ENCODE assay signal across 29 cellular contexts in genomic region chr2:183773775-183774174, GRCh38.
DNase-seq lines count a peak whose midpoint lies in the region; ATAC-seq, FAIRE-seq and TF ChIP-seq lines count a peak whose summit lies in the region.
"Had no signal": no experiment of that assay in that cellular context is flagged by ENCODE, and none has a peak within 500 bp of the region (broad histone marks: within the 10 kb centered on the region; RNA-seq: fewer than 3 reads in every experiment).

No MANE protein-coding gene starts in this region.

- CTCF ChIA-PET in HepG2 (lab: Yijun Ruan, JAX; ENCODE audit: low intra/inter-chr PET ratio, low total read pairs) = no interaction called here

- no peak overlapping the region for H3K4me2 ChIP-seq in HepG2 (ENCODE audit: low read depth, low read length)
- H3K4me2 ChIP-seq: A549; BLaER1; BLaER1 treated with 17β-estradiol and CSF1 and Interleukin-3, amounts not matched to agents 10 nM and 100 nM had no signal

- H3K4me1 ChIP-seq in HepG2 (ENCODE audit: insufficient read depth, low read length) (no peaks in the 10 kb centered on the region), right lobe of liver (no peaks in the 10 kb centered on the region)
- H3K4me1 ChIP-seq: A549; BE2C; BLaER1; BLaER1 treated with 17β-estradiol and CSF1 and Interleukin-3, amounts not matched to agents 10 nM and 100 nM; Caco-2 had no signal

- TF ChIP-seq POLR2A in HepG2 (IDR thresholded peaks at IDR 0.05; ENCODE audit: insufficient read depth in 1 of 2, low read depth in 2 of 2, low read length in 2 of 2) (no peak), right lobe of liver (IDR thresholded peaks at IDR 0.05) (no peak)

- H2AFZ ChIP-seq in HepG2 (ENCODE audit: low read length) = no peak overlapping the region

- TF ChIP-seq CTCF in HepG2 (CRISPR knock-in tag; IDR thresholded peaks at IDR 0.05) = no peak
- no peak for TF ChIP-seq CTCF in right lobe of liver (IDR thresholded peaks at IDR 0.05)

- BruUV-seq in HepG2 (replicated peaks; lab: Mats Ljungman, UMichigan) = no TSS peak

- ATAC-seq in HepG2 = no peak
- ATAC-seq in right lobe of liver = no peak
- ATAC-seq: A549; CD8-positive, alpha-beta T cell had no signal

- no peaks in the 10 kb centered on the region for H3K36me3 ChIP-seq in HepG2 (replicated peaks in 1 of 2; ENCODE audit: control insufficient read depth in 1 of 2, insufficient read depth in 2 of 2, low read length in 2 of 2)
- H3K36me3 ChIP-seq in right lobe of liver = no peaks in the 10 kb centered on the region
- H3K36me3 ChIP-seq: BE2C; BLaER1; BLaER1 treated with 17β-estradiol and CSF1 and Interleukin-3, amounts not matched to agents 10 nM and 100 nM had no signal

- H3K27me3 ChIP-seq in HepG2 (ENCODE audit: control insufficient read depth in 1 of 2, insufficient read depth in 2 of 2, low read length in 2 of 2) (no peaks in the 10 kb centered on the region; a peak in 1 of 5 replicates), right lobe of liver (no peaks in the 10 kb centered on the region)
- H3K27me3 ChIP-seq: BE2C; BLaER1; BLaER1 treated with 17β-estradiol and CSF1 and Interleukin-3, amounts not matched to agents 10 nM and 100 nM had no signal

- no peak overlapping the region for H3K9ac ChIP-seq in HepG2 (ENCODE audit: insufficient read depth, low read depth, low read length)
- H3K9ac ChIP-seq: BLaER1; BLaER1 treated with 17β-estradiol and CSF1 and Interleukin-3, amounts not matched to agents 10 nM and 100 nM had no signal

- DNase-seq in HepG2 (ENCODE audit: low spot score) (no peak), right lobe of liver (no peak)
- DNase-seq: 8988T; ACHN; AML-193; BE2C; C1 segment of cervical spinal cord; Caco-2; Calu3; CD4-positive, alpha-beta memory T cell; CD4-positive, alpha-beta T cell; CD4-positive, CD25-positive, alpha-beta regulatory T cell; CD8-positive, alpha-beta memory T cell; CD8-positive, alpha-beta T cell; COR-L47; DMS 273 treated with DMSO at 0.1 percent for 48 hours; DMS153; DMS53; DMS79; DMS79 treated with DMSO at 0.1 percent for 48 hours; DND-41; EL had no signal

- 0% methylated on average over 3 of the region's 3 CpGs for WGBS in HepG2 (ENCODE audit: low lambda C conversion rate)
- 18% methylated on average over 3 of the region's 3 CpGs for WGBS in right lobe of liver (ENCODE audit: insufficient coverage, low coverage, low lambda C conversion rate, missing lambda C conversion rate)

- no peak for FAIRE-seq in HepG2 (lab: Jason Lieb, UNC)
- FAIRE-seq: A204.1, A549, D721Med had no signal

- H3K79me2 ChIP-seq in HepG2 (ENCODE audit: insufficient read depth, low read length) = no peaks in the 10 kb centered on the region

- H4K20me1 ChIP-seq in HepG2 (ENCODE audit: insufficient read depth, low read length) = no peaks in the 10 kb centered on the region
- H4K20me1 ChIP-seq: BLaER1; BLaER1 treated with 17β-estradiol and CSF1 and Interleukin-3, amounts not matched to agents 10 nM and 100 nM had no signal

- 0 out of 2 replicates have a peak, but pooled peaks cover 9% of the 10 kb centered on the region for H3K9me3 ChIP-seq in HepG2 (ENCODE audit: low read length)
- no peaks in the 10 kb centered on the region for H3K9me3 ChIP-seq in right lobe of liver
- H3K9me3 ChIP-seq: A549; BE2C; BLaER1; BLaER1 treated with 17β-estradiol and CSF1 and Interleukin-3, amounts not matched to agents 10 nM and 100 nM; Caco-2 had no signal

- intact Hi-C loops in HepG2 (cut with micrococcal nuclease; ENCODE audit: unreplicated experiment) (no loop called here), right lobe of liver (cut with DNase I) (no loop called here)

- POLR2A ChIA-PET in HepG2 (lab: Yijun Ruan, JAX) = no interaction called here

- TF ChIP-seq RAD21 in HepG2 (CRISPR knock-in tag; IDR thresholded peaks at IDR 0.05) = no peak

- H3K27ac ChIP-seq in HepG2 (ENCODE audit: extremely low read length, insufficient read depth, low read length) = no peak overlapping the region
- H3K27ac ChIP-seq in right lobe of liver = no peak overlapping the region
- H3K27ac ChIP-seq: 22Rv1; A549; BLaER1; BLaER1 treated with 17β-estradiol and CSF1 and Interleukin-3, amounts not matched to agents 10 nM and 100 nM; C4-2B had no signal

- no peak for TF ChIP-seq EP300 in HepG2 (IDR thresholded peaks at IDR 0.05; ENCODE audit: low read depth in 2 of 2, low read length in 2 of 2)
- TF ChIP-seq EP300 in HepG2 (CRISPR knock-in tag; IDR thresholded peaks at IDR 0.05; ENCODE audit: borderline replicate concordance) = no peak

- H3K4me3 ChIP-seq in HepG2 (replicated peaks in 1 of 3; ENCODE audit: insufficient read depth in 1 of 3, low read depth in 2 of 3, low read length in 3 of 3) (no peak overlapping the region), right lobe of liver (no peak overlapping the region)
- H3K4me3 ChIP-seq: A549; BLaER1; BLaER1 treated with 17β-estradiol and CSF1 and Interleukin-3, amounts not matched to agents 10 nM and 100 nM had no signal

- in situ Hi-C loops in HepG2 (cut with HindIII; ENCODE audit: extremely low pct_ligation_motif_present, low pct_unique_long_range_greater_than_20kb) = no loop called here

TF ChIP-seq in HepG2, 621 proteins besides CTCF, POLR2A, EP300 and RAD21:
- TF ChIP-seq ELF1 (CRISPR knock-in tag; IDR thresholded peaks at IDR 0.05) (no peak), ZNF710 (CRISPR knock-in tag; IDR thresholded peaks at IDR 0.05; ENCODE audit: borderline replicate concordance) (no peak), ZNF773 (CRISPR knock-in tag; IDR thresholded peaks at IDR 0.05; ENCODE audit: borderline replicate concordance) (no peak), ZSCAN25 (CRISPR knock-in tag; IDR thresholded peaks at IDR 0.05) (no peak), ATAD3A (CRISPR knock-in tag; IDR thresholded peaks at IDR 0.05) (no peak), UBTF (CRISPR knock-in tag; IDR thresholded peaks at IDR 0.05) (no peak), GPN1 (CRISPR knock-in tag; IDR thresholded peaks at IDR 0.05; ENCODE audit: borderline replicate concordance) (no peak), MAFF (IDR thresholded peaks at IDR 0.05; ENCODE audit: low read depth, low read length) (peak; percentile 34; the same call in 1 of the 2 replicates), ZNF597 (CRISPR knock-in tag; IDR thresholded peaks at IDR 0.05) (no peak), SNAPC5 (CRISPR knock-in tag; IDR thresholded peaks at IDR 0.05; ENCODE audit: borderline replicate concordance) (no peak), MAFK (conservative IDR thresholded peaks at IDR 0.05 in 1 of 2, IDR thresholded peaks at IDR 0.05 in 1 of 2; ENCODE audit: low read length in 2 of 2) (peak; percentile 63 to 73), CHCHD3 (CRISPR knock-in tag; IDR thresholded peaks at IDR 0.05) (no peak), AGO2 (optimal IDR thresholded peaks at IDR 0.05; ENCODE audit: low read depth, low read length) (no peak), ZNF878 (CRISPR knock-in tag; IDR thresholded peaks at IDR 0.05) (no peak)
